7 cellular contexts compared by ENCODE assay signal in the genomic region with DNA sequence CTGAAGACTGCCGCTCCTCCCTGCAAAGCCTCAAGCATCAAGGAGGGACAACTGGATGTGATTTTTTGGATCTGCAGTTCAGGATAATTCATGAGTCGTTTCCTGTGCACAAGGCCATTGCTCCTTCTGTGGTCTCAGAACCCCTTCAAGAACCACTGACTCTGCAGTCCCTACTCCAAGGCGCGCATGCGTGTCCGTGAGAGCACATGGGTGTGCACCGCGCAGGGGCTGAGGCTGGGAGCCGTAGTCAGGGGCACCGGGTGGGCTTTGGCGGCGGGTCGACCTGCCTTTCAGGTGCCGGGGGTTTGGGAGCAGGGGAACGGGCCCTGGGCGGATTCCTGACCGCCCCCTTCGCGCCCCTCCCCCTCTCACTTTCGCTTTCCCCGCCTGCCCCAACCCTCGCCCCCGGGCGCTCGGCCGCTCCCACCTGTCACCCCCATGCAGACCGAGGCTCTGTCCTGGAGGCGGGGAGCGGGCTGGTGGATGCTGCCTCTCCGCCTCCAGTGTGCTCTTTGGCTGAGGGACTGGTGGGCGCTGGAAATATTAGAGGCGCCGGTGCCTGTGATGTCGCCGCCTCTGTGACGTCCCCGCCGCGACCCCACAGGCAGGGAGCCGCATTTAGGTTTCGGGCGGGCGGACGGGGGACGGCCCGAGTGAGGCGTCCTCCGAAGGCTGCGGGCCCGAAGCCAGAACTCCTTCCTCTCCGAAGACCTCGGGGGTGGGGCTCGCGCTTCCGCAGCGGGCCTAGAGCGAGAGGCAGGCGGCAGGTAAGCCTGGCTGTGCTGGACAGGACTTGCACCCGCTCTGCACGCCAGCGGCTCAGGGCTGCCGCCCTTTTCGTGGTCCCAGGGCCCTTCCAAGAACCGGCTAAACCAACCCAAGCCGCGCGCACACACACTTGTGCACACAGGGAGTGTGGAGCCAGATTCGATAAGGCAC. TPM values are rescaled to one million over a fixed set of nuclear protein-coding genes. Genes with fewer than 3 reads are reported as not detected.
DNase-seq lines count a peak whose midpoint lies in the region; ATAC-seq and TF ChIP-seq lines count a peak whose summit lies in the region.

TSS of gene SPATA32 (minus strand) at position 518 of the 939 bp plus-strand sequence. CDS start at position 440, 78 bp downstream.

- H3K4me3 ChIP-seq in GM23338, result peak within 1 kb of the TSS; percentile 77
- H3K4me3 ChIP-seq in liver (ENCODE audit: low read depth in 1 of 3, low read length in 3 of 3), result peak within 1 kb of the TSS; percentile 57 to 72 (median 68)

- H3K27ac ChIP-seq in GM23338 (ENCODE audit: low read depth) (no peak within 1 kb of the TSS), liver (ENCODE audit: low read depth in 1 of 2, low read length in 2 of 2) (peak within 1 kb of the TSS; percentile 47 to 67)

- DNase-seq in GM23338 (ENCODE audit: low spot score) (peak; percentile 88), cerebellum (ENCODE audit: low spot score) (peak; percentile 76), SKM-1 (lab: John Stamatoyannopoulos, UW; ENCODE audit: unreplicated experiment) (no peak)
- DNase-seq in stimulated activated CD4-positive, alpha-beta T cell treated with anti-CD3 and anti-CD28 coated beads, Interleukin-4, amount 100 ng/mL, for 48 hours (ENCODE audit: low read depth in 2 of 2), result peak; percentile 36 to 51

- no peak for TF ChIP-seq RAD21 in liver (IDR thresholded peaks at IDR 0.05)

- H3K27me3 Mint-ChIP-seq in GM23338 (ENCODE audit: insufficient read depth, low read depth, poor library complexity), result peaks cover 20% of the 10 kb centered on the region

- no peaks in the 10 kb centered on the region for H3K9me3 ChIP-seq in liver (ENCODE audit: control insufficient read depth in 4 of 4, low read length in 3 of 4)

- H3K27me3 ChIP-seq in GM23338 (ENCODE audit: insufficient read depth) (peaks cover 11% of the 10 kb centered on the region), liver (ENCODE audit: control insufficient read depth in 4 of 4, insufficient read depth in 4 of 4, low read length in 3 of 4) (no peaks in the 10 kb centered on the region)

- H3K4me2 ChIP-seq in GM23338, result peak within 1 kb of the TSS; percentile 84

- peak within 1 kb of the TSS; percentile 72 for H3K4me3 Mint-ChIP-seq in GM23338

- H3K4me1 ChIP-seq in GM23338 (ENCODE audit: insufficient read depth) (peaks cover 20% of the 10 kb centered on the region; the same call in 1 of the 2 replicates), liver (ENCODE audit: control insufficient read depth in 4 of 4, insufficient read depth in 4 of 4, low read length in 3 of 4) (peaks cover 4 to 24% (median 11%) of the 10 kb centered on the region in 4 donors)

- WGBS in liver, result 6% methylated on average over 68 of the region's 68 CpGs

- no peaks in the 10 kb centered on the region; the same call in 1 of the 2 replicates for H4K20me1 ChIP-seq in GM23338 (replicated peaks; ENCODE audit: insufficient read depth)

- peak; percentile 77 for ATAC-seq in GM23338
- peak; percentile 84 to 85 for ATAC-seq in activated CD4-positive, CD25-positive, alpha-beta regulatory T cell treated with anti-CD3 and anti-CD28 coated beads, Interleukin-2, amount 50 U/mL, for 24 hours
- ATAC-seq in GM18511 (IDR thresholded peaks at IDR 0.05; ENCODE audit: unreplicated experiment), result no peak

- peaks cover 5% of the 10 kb centered on the region; the same call in 1 of the 3 replicates for H3K36me3 Mint-ChIP-seq in GM23338 (ENCODE audit: low read depth)

- TF ChIP-seq CTCF in GM23338 (conservative IDR thresholded peaks at IDR 0.05; ENCODE audit: low read depth in 2 of 2) (no peak), liver (IDR thresholded peaks at IDR 0.05; ENCODE audit: low read depth, low read length, missing input control) (no peak)

- peak within 1 kb of the TSS; percentile 90 for H2AFZ ChIP-seq in GM23338

- peaks cover 3% of the 10 kb centered on the region; the same call in 1 of the 2 replicates for H3F3A ChIP-seq in GM23338 (replicated peaks; ENCODE audit: low read depth)

- no peaks in the 10 kb centered on the region for H3K36me3 ChIP-seq in GM23338 (ENCODE audit: insufficient read depth)
- peaks cover 2 to 27% (median 12%) of the 10 kb centered on the region in 4 donors for H3K36me3 ChIP-seq in liver (ENCODE audit: control insufficient read depth in 4 of 4, insufficient read depth in 3 of 4, low read depth in 1 of 4, low read length in 3 of 4)

- no peak within 1 kb of the TSS for H3K9ac ChIP-seq in liver (ENCODE audit: low read depth in 1 of 2, low read length in 2 of 2)

- H3K79me2 ChIP-seq in GM23338 (replicated peaks; ENCODE audit: insufficient read depth), result no peaks in the 10 kb centered on the region

- H3K27ac Mint-ChIP-seq in GM23338, result no peak within 1 kb of the TSS

- H3K9me2 ChIP-seq in GM23338 (ENCODE audit: insufficient read depth), result no peaks in the 10 kb centered on the region; the same call in 1 of the 2 replicates

- no peaks in the 10 kb centered on the region for H3K9me3 Mint-ChIP-seq in GM23338

- H3K4me1 Mint-ChIP-seq in GM23338, result peaks cover 22% of the 10 kb centered on the region

TF ChIP-seq in liver, 16 proteins besides CTCF, POLR2A, EP300 and RAD21:
- no peak for TF ChIP-seq TAF1 (conservative IDR thresholded peaks at IDR 0.05)
- no peak for TF ChIP-seq HNF4A (conservative IDR thresholded peaks at IDR 0.05)
- no peak for TF ChIP-seq SP1 (IDR thresholded peaks at IDR 0.05)
- no peak for TF ChIP-seq JUND (IDR thresholded peaks at IDR 0.05)
- no peak for TF ChIP-seq RXRA (IDR thresholded peaks at IDR 0.05)
- TF ChIP-seq GABPA (IDR thresholded peaks at IDR 0.05 in 1 of 2, conservative IDR thresholded peaks at IDR 0.05 in 1 of 2), result no peak
- no peak for TF ChIP-seq FOXA1 (IDR thresholded peaks at IDR 0.05)
- TF ChIP-seq, protein P1, sequence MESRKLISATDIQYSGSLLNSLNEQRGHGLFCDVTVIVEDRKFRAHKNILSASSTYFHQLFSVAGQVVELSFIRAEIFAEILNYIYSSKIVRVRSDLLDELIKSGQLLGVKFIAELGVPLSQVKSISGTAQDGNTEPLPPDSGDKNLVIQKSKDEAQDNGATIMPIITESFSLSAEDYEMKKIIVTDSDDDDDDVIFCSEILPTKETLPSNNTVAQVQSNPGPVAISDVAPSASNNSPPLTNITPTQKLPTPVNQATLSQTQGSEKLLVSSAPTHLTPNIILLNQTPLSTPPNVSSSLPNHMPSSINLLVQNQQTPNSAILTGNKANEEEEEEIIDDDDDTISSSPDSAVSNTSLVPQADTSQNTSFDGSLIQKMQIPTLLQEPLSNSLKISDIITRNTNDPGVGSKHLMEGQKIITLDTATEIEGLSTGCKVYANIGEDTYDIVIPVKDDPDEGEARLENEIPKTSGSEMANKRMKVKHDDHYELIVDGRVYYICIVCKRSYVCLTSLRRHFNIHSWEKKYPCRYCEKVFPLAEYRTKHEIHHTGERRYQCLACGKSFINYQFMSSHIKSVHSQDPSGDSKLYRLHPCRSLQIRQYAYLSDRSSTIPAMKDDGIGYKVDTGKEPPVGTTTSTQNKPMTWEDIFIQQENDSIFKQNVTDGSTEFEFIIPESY (IDR thresholded peaks at IDR 0.05), result no peak
- TF ChIP-seq, protein P2, sequence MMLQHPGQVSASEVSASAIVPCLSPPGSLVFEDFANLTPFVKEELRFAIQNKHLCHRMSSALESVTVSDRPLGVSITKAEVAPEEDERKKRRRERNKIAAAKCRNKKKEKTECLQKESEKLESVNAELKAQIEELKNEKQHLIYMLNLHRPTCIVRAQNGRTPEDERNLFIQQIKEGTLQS (IDR thresholded peaks at IDR 0.05), result no peak
- no peak for TF ChIP-seq MAX (IDR thresholded peaks at IDR 0.05)
- no peak for TF ChIP-seq REST (IDR thresholded peaks at IDR 0.05)

RNA-seq across cellular contexts. Expression of gene SPATA32, which starts in this region (rescaled TPM):
- not detected in 2 replicates for total RNA-seq in GM23338 (2014; rRNA removed; shearing (Covaris generic))
- 0.23 TPM in 1 of 2 replicates, not detected in the other for polyA plus RNA-seq in GM23338 (2016; fragmentation: Nextera tagmentation; extraction: Ambion mirVana)
- total RNA-seq in cerebellum, result not detected
- total RNA-seq in liver, result not detected
- not detected for polyA plus RNA-seq in liver

Comparison
In these comparisons a context has a peak if more than half of its experiments do, and no peak if none do; other contexts are left out.
1. Peak in DNase-seq, ATAC-seq, H3K4me3 ChIP-seq and H3K4me2 ChIP-seq in GM23338; RNA of the gene not detected or under 1 TPM.
2. Peak in DNase-seq in cerebellum; RNA of the gene not detected or under 1 TPM.